In genomic region chr5:138579517-138579863, GRCh38 we compare ENCODE assay signal across 1 cellular context.
TF ChIP-seq lines count a peak whose summit lies in the region.

No MANE protein-coding gene starts in this region.

TF ChIP-seq in IMR-90, 13 proteins besides CTCF, POLR2A, EP300 and RAD21:
- TF ChIP-seq MAZ (IDR thresholded peaks at IDR 0.05; ENCODE audit: borderline replicate concordance, low read depth, low read length) (no peak), CEBPB (IDR thresholded peaks at IDR 0.05; ENCODE audit: low read depth, low read length) (no peak), RCOR1 (IDR thresholded peaks at IDR 0.05; ENCODE audit: insufficient replicate concordance, low read length) (no peak), CHD1 (IDR thresholded peaks at IDR 0.05; ENCODE audit: low read depth, low read length) (no peak)
